40 cellular contexts compared by ENCODE assay signal in the genomic region with DNA sequence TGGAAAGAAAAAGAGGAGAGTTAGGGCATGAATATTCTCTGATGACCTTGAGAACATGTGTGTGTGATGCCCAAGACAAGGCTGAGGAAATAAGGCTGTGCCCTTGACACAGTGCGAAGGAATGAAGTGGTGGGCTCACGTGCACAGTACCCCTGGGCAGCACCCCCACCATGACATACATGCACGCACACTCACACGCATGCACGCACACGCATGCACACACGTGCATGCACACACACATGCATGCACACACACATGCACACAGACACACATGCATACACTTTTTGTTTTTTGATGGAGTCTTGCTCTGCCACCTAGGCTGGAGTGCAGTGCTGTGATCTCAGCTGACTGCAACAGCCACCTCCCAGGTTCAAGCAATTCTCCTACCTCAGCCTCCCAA.
"Had no signal": no experiment of that assay in that cellular context is flagged by ENCODE, and none has a peak within 500 bp of the region (broad histone marks: within the 10 kb centered on the region; RNA-seq: fewer than 3 reads in every experiment).

No MANE protein-coding gene starts in this region.

- FAIRE-seq: astrocyte, bronchial epithelial cell had no signal

- H3K27me3 Mint-ChIP-seq: activated naive CD4-positive, alpha-beta T cell treated with anti-CD3 and anti-CD28 coated beads, Interleukin-2, amount 50 U/mL, for 24 hours; activated naive CD8-positive, alpha-beta T cell; activated naive CD8-positive, alpha-beta T cell treated with anti-CD3 and anti-CD28 coated beads, Interleukin-2, amount 50 U/mL, for 24 hours; activated T-cell treated with anti-CD3 and anti-CD28 coated beads, Interleukin-2, amount 50 U/mL, for 24 hours; activated T-helper 17 cell treated with anti-CD3 and anti-CD28 coated beads, Interleukin-2, amount 50 U/mL, for 72 hours; central memory CD8-positive, alpha-beta T cell had no signal

- H3K4me3 ChIP-seq: adrenal gland, ascending aorta, body of pancreas, breast epithelium, cardiac muscle cell had no signal

- H3K36me3 ChIP-seq: adrenal gland, ascending aorta, brain microvascular endothelial cell, breast epithelium, cardiac muscle cell had no signal

- H3K27ac ChIP-seq: adrenal gland, ascending aorta, body of pancreas, brain microvascular endothelial cell, breast epithelium, cardiac muscle cell had no signal

- H3K4me3 Mint-ChIP-seq: activated naive CD4-positive, alpha-beta T cell treated with anti-CD3 and anti-CD28 coated beads for 36 hours; activated naive CD4-positive, alpha-beta T cell treated with anti-CD3 and anti-CD28 coated beads, Interleukin-2, amount 10 ng/mL, durations not matched to agents 7 days and 5 days; activated naive CD4-positive, alpha-beta T cell treated with anti-CD3 and anti-CD28 coated beads, Interleukin-2, amount 50 U/mL, for 24 hours; activated naive CD8-positive, alpha-beta T cell; activated naive CD8-positive, alpha-beta T cell treated with anti-CD3 and anti-CD28 coated beads for 36 hours; activated naive CD8-positive, alpha-beta T cell treated with anti-CD3 and anti-CD28 coated beads, Interleukin-2, amount 10 ng/mL, durations not matched to agents 7 days and 5 days; activated naive CD8-positive, alpha-beta T cell treated with anti-CD3 and anti-CD28 coated beads, Interleukin-2, amount 50 U/mL, for 24 hours; activated T-cell treated with anti-CD3 and anti-CD28 coated beads, Interleukin-2, amount 50 U/mL, for 24 hours; activated T-cell treated with anti-CD3 and anti-CD28 coated beads, Interleukin-2, amount 50 U/mL, for 4 hours; activated T-cell treated with anti-CD3 and anti-CD28 coated beads, Interleukin-2, amount 50 U/mL, for 72 hours; activated T-helper 1 cell treated with anti-CD3 and anti-CD28 coated beads, Interleukin-12 subunit alpha, Interleukin-12 subunit beta, Interleukin-2, Interleukin-4 antibody, amounts not matched to agents 30 ng/mL and 10 ng/mL and 1 ng/mL, durations not matched to agents 14 hours and 24 hours and 36 hours; activated T-helper 17 cell treated with anti-CD3 and anti-CD28 coated beads, Interleukin-2, amount 50 U/mL, for 72 hours; brain; central memory CD8-positive, alpha-beta T cell had no signal

- H3K4me1 ChIP-seq: adrenal gland, ascending aorta, body of pancreas, breast epithelium had no signal

- DNase-seq: activated effector memory CD4-positive, alpha-beta T cell treated with anti-CD3 and anti-CD28 coated beads, Interleukin-2, amount 50 U/mL, for 16 hours; activated effector memory CD4-positive, alpha-beta T cell treated with Interleukin-2 at 50 U/mL for 16 hours; activated gamma-delta T cell; activated gamma-delta T cell treated with Interleukin-2 at 50 U/mL for 16 hours; activated naive CD4-positive, alpha-beta T cell; activated naive CD4-positive, alpha-beta T cell treated with anti-CD3 and anti-CD28 coated beads for 36 hours; activated naive CD4-positive, alpha-beta T cell treated with anti-CD3 and anti-CD28 coated beads, Interleukin-2, amount 10 ng/mL, durations not matched to agents 7 days and 5 days; activated naive CD4-positive, alpha-beta T cell treated with anti-CD3 and anti-CD28 coated beads, Interleukin-2, amount 50 U/mL, for 16 hours; activated naive CD4-positive, alpha-beta T cell treated with Interleukin-2 at 50 U/mL for 16 hours; activated naive CD8-positive, alpha-beta T cell treated with anti-CD3 and anti-CD28 coated beads for 36 hours; activated naive CD8-positive, alpha-beta T cell treated with anti-CD3 and anti-CD28 coated beads, Interleukin-2, amount 10 ng/mL, durations not matched to agents 7 days and 5 days; activated naive CD8-positive, alpha-beta T cell treated with anti-CD3 and anti-CD28 coated beads, Interleukin-2, amount 50 U/mL, for 24 hours; activated T-cell treated with anti-CD3 and anti-CD28 coated beads, Interleukin-2, amount 50 U/mL, for 1 hour; activated T-cell treated with anti-CD3 and anti-CD28 coated beads, Interleukin-2, amount 50 U/mL, for 24 hours; activated T-cell treated with anti-CD3 and anti-CD28 coated beads, Interleukin-2, amount 50 U/mL, for 4 hours; activated T-cell treated with anti-CD3 and anti-CD28 coated beads, Interleukin-2, amount 50 U/mL, for 48 hours; activated T-cell treated with anti-CD3 and anti-CD28 coated beads, Interleukin-2, amount 50 U/mL, for 72 hours; adrenal gland; amniotic stem cell; amygdala; anterior cingulate cortex; aorta; body of pancreas; brain microvascular endothelial cell; caudate nucleus; central memory CD4-positive, alpha-beta T cell; cerebellar nuclear complex had no signal

- H3K27ac Mint-ChIP-seq: activated naive CD4-positive, alpha-beta T cell treated with anti-CD3 and anti-CD28 coated beads for 36 hours; activated naive CD4-positive, alpha-beta T cell treated with anti-CD3 and anti-CD28 coated beads, Interleukin-2, amount 10 ng/mL, durations not matched to agents 7 days and 5 days; activated naive CD4-positive, alpha-beta T cell treated with anti-CD3 and anti-CD28 coated beads, Interleukin-2, amount 50 U/mL, for 24 hours; activated naive CD4-positive, alpha-beta T cell treated with anti-CD3 and anti-CD28 coated beads, Interleukin-2, amount 50 U/mL, for 72 hours; activated naive CD8-positive, alpha-beta T cell; activated naive CD8-positive, alpha-beta T cell treated with anti-CD3 and anti-CD28 coated beads for 36 hours; activated naive CD8-positive, alpha-beta T cell treated with anti-CD3 and anti-CD28 coated beads, Interleukin-2, amount 10 ng/mL, durations not matched to agents 7 days and 5 days; activated naive CD8-positive, alpha-beta T cell treated with anti-CD3 and anti-CD28 coated beads, Interleukin-2, amount 50 U/mL, for 24 hours; activated T-cell treated with anti-CD3 and anti-CD28 coated beads, Interleukin-2, amount 50 U/mL, for 24 hours; activated T-cell treated with anti-CD3 and anti-CD28 coated beads, Interleukin-2, amount 50 U/mL, for 72 hours; activated T-helper 1 cell treated with anti-CD3 and anti-CD28 coated beads, Interleukin-12 subunit alpha, Interleukin-12 subunit beta, Interleukin-2, Interleukin-4 antibody, amounts not matched to agents 30 ng/mL and 10 ng/mL and 1 ng/mL, durations not matched to agents 14 hours and 24 hours and 36 hours; activated T-helper 17 cell treated with anti-CD3 and anti-CD28 coated beads, Interleukin-2, amount 50 U/mL, for 72 hours; activated T-helper 2 cell treated with anti-CD3 and anti-CD28 coated beads, Interferon-gamma antibody, Interleukin-2, Interleukin-4, amounts not matched to agents 10 μg/mL and 5 μg/mL and 100 μg/mL, durations not matched to agents 14 hours and 24 hours and 36 hours; brain had no signal

- H3K9me3 ChIP-seq: body of pancreas had no signal

- H3K36me3 Mint-ChIP-seq: activated naive CD4-positive, alpha-beta T cell treated with anti-CD3 and anti-CD28 coated beads, Interleukin-2, amount 50 U/mL, for 24 hours; brain had no signal

- H3K27me3 ChIP-seq: adrenal gland, ascending aorta, body of pancreas, brain microvascular endothelial cell, breast epithelium, cardiac muscle cell had no signal

- H3K4me1 Mint-ChIP-seq: activated naive CD4-positive, alpha-beta T cell treated with anti-CD3 and anti-CD28 coated beads, Interleukin-2, amount 10 ng/mL, durations not matched to agents 7 days and 5 days; activated naive CD4-positive, alpha-beta T cell treated with anti-CD3 and anti-CD28 coated beads, Interleukin-2, amount 50 U/mL, for 24 hours; activated naive CD8-positive, alpha-beta T cell treated with anti-CD3 and anti-CD28 coated beads for 36 hours; activated naive CD8-positive, alpha-beta T cell treated with anti-CD3 and anti-CD28 coated beads, Interleukin-2, amount 10 ng/mL, durations not matched to agents 7 days and 5 days; brain; central memory CD8-positive, alpha-beta T cell had no signal
